12 cellular contexts compared by ENCODE assay signal in genomic region chr2:239836021-239836765, GRCh38.
"Had no signal": no experiment of that assay in that cellular context is flagged by ENCODE, and none has a peak within 500 bp of the region (broad histone marks: within the 10 kb centered on the region; RNA-seq: fewer than 3 reads in every experiment).

No MANE protein-coding gene starts in this region.

- H3K27me3 ChIP-seq: foreskin keratinocyte, pancreas, suprapubic skin, uterus had no signal

- H3K27ac ChIP-seq: foreskin keratinocyte, pancreas, SK-N-MC, suprapubic skin, uterus had no signal

- H3K4me3 ChIP-seq: pancreas, SK-N-MC, suprapubic skin, uterus had no signal

- H3K9me3 ChIP-seq: pancreas, uterus had no signal

- H3K4me3 Mint-ChIP-seq: activated naive CD4-positive, alpha-beta T cell treated with anti-CD3 and anti-CD28 coated beads for 36 hours; activated T-helper 1 cell treated with anti-CD3 and anti-CD28 coated beads, Interleukin-12 subunit alpha, Interleukin-12 subunit beta, Interleukin-2, Interleukin-4 antibody, amounts not matched to agents 30 ng/mL and 10 ng/mL and 1 ng/mL, durations not matched to agents 14 hours and 24 hours and 36 hours; dendritic cell treated with granulocyte-macrophage colony-stimulating factor and Interleukin-4, amounts not matched to agents 40 ng/mL and 50 ng/mL, for 4 days had no signal

- DNase-seq: activated CD4-positive, alpha-beta T cell treated with anti-CD3 and anti-CD28 coated beads, Interleukin-2, amount 50 U/mL, for 4 hours; activated naive CD4-positive, alpha-beta T cell treated with anti-CD3 and anti-CD28 coated beads for 36 hours; effector memory CD4-positive, alpha-beta T cell; foreskin keratinocyte; glutamatergic neuron; pancreas; stimulated activated naive CD8-positive, alpha-beta T cell treated with anti-CD3 and anti-CD28 coated beads, Interleukin-15, Interleukin-2, amounts not matched to agents 100 U/mL and 50 U/mL, for 24 hours; uterus had no signal

- H3K9me3 Mint-ChIP-seq: activated naive CD4-positive, alpha-beta T cell treated with anti-CD3 and anti-CD28 coated beads for 36 hours had no signal

- H3K27ac Mint-ChIP-seq: activated naive CD4-positive, alpha-beta T cell treated with anti-CD3 and anti-CD28 coated beads for 36 hours; activated T-helper 1 cell treated with anti-CD3 and anti-CD28 coated beads, Interleukin-12 subunit alpha, Interleukin-12 subunit beta, Interleukin-2, Interleukin-4 antibody, amounts not matched to agents 30 ng/mL and 10 ng/mL and 1 ng/mL, durations not matched to agents 14 hours and 24 hours and 36 hours; dendritic cell treated with granulocyte-macrophage colony-stimulating factor and Interleukin-4, amounts not matched to agents 40 ng/mL and 50 ng/mL, for 4 days had no signal

- ATAC-seq: foreskin keratinocyte; pancreas; stimulated activated naive CD8-positive, alpha-beta T cell treated with anti-CD3 and anti-CD28 coated beads, Interleukin-15, Interleukin-2, amounts not matched to agents 100 U/mL and 50 U/mL, for 24 hours had no signal

- H3K4me1 ChIP-seq: foreskin keratinocyte, pancreas, suprapubic skin, uterus had no signal

- H3K36me3 ChIP-seq: pancreas, suprapubic skin, uterus had no signal
